Comparison of ENCODE assay signal across 8 cellular contexts in genomic region chr11:2930705-2931415, GRCh38. TPM values are rescaled to one million over a fixed set of nuclear protein-coding genes. Genes with fewer than 3 reads are reported as not detected.
DNase-seq lines count a peak whose midpoint lies in the region; ATAC-seq, FAIRE-seq and TF ChIP-seq lines count a peak whose summit lies in the region.

No MANE protein-coding gene starts in this region.

- H3K79me2 ChIP-seq in MM.1S (ENCODE audit: low read length): no peaks in the 10 kb centered on the region

- peaks cover 36% of the 10 kb centered on the region for H3K4me1 Mint-ChIP-seq in activated CD4-positive, alpha-beta T cell treated with anti-CD3 and anti-CD28 coated beads, Interleukin-2, amount 10 ng/mL, durations not matched to agents 7 days and 5 days
- peaks cover 14 to 35% (median 20%) of the 10 kb centered on the region in 7 donors for H3K4me1 Mint-ChIP-seq in naive thymus-derived CD4-positive, alpha-beta T cell

- H3K4me3 ChIP-seq in BJ (ENCODE audit: low read depth, low read length) (peak overlapping the region; percentile 90), MM.1S (ENCODE audit: low read length) (peak overlapping the region; percentile 60)
- H3K4me3 ChIP-seq in naive thymus-derived CD4-positive, alpha-beta T cell (ENCODE audit: low read length): peak overlapping the region; percentile 61

- DNase-seq in BJ (ENCODE audit: low read depth): no peak
- peak; percentile 81 for DNase-seq in GM19239 (ENCODE audit: insufficient read length, low spot score)
- DNase-seq in MM.1S: peak; percentile 84
- peak; percentile 50 for DNase-seq in activated CD4-positive, alpha-beta T cell treated with anti-CD3 and anti-CD28 coated beads, Interleukin-2, amount 10 ng/mL, durations not matched to agents 7 days and 5 days
- peak in 1 of 9 donors; percentile 61 for DNase-seq in naive thymus-derived CD4-positive, alpha-beta T cell
- no peak for DNase-seq in NCI-H2107 (lab: John Stamatoyannopoulos, UW)

- TF ChIP-seq CTCF in BJ (IDR thresholded peaks at IDR 0.05; ENCODE audit: insufficient read depth, low read depth, low read length): peak; percentile 38
- TF ChIP-seq CTCF in MM.1S (IDR thresholded peaks at IDR 0.05; ENCODE audit: low read length): peak; percentile 92

- peak overlapping the region; percentile 99 for H3K4me2 ChIP-seq in MM.1S (ENCODE audit: low read depth, low read length)

- POLR2A ChIA-PET in BJ (lab: Charles Lee): no interaction called here
- POLR2A ChIA-PET in activated CD4-positive, alpha-beta T cell treated with anti-CD3 and anti-CD28 coated beads, Interleukin-2, amount 10 ng/mL, durations not matched to agents 7 days and 5 days (lab: Charles Lee): no interaction called here
- POLR2A ChIA-PET in naive thymus-derived CD4-positive, alpha-beta T cell (lab: Charles Lee): interaction anchor here (0.8 to 1.5 kb wide), 2 partner anchors 10 to 15 kb away, joined by 4 to 5 read pairs; no protein-coding TSS in a partner anchor

- FAIRE-seq in GM19239 (lab: Jason Lieb, UNC): peak; percentile 80

- H3K9me3 ChIP-seq in MM.1S (replicated peaks; ENCODE audit: insufficient read depth, low read length): no peaks in the 10 kb centered on the region
- H3K9me3 ChIP-seq in naive thymus-derived CD4-positive, alpha-beta T cell (ENCODE audit: control insufficient read depth in 2 of 3, low read length in 3 of 3): no peaks in the 10 kb centered on the region

- no peaks in the 10 kb centered on the region for H3K36me3 ChIP-seq in BJ (ENCODE audit: control insufficient read depth, insufficient read depth, low read length)
- no peaks in the 10 kb centered on the region for H3K36me3 ChIP-seq in MM.1S (replicated peaks; ENCODE audit: insufficient read depth, low read length)
- no peaks in the 10 kb centered on the region for H3K36me3 ChIP-seq in naive thymus-derived CD4-positive, alpha-beta T cell (ENCODE audit: control insufficient read depth in 2 of 3, insufficient read depth in 3 of 3, low read length in 3 of 3)

- H3K27ac Mint-ChIP-seq in activated CD4-positive, alpha-beta T cell treated with anti-CD3 and anti-CD28 coated beads, Interleukin-2, amount 10 ng/mL, durations not matched to agents 7 days and 5 days: no peak overlapping the region
- peak overlapping the region in 4 of 9 donors; percentile 32 to 76 (median 46) for H3K27ac Mint-ChIP-seq in naive thymus-derived CD4-positive, alpha-beta T cell

- H2AFZ ChIP-seq in MM.1S (ENCODE audit: low read length): peak overlapping the region; percentile 80

- no peaks in the 10 kb centered on the region for H3K27me3 ChIP-seq in BJ (ENCODE audit: control insufficient read depth, insufficient read depth, low read length)
- H3K27me3 ChIP-seq in MM.1S (replicated peaks; ENCODE audit: insufficient read depth, low read length): peaks cover 39% of the 10 kb centered on the region
- peaks cover 3 to 4% of the 10 kb centered on the region in 2 donors for H3K27me3 ChIP-seq in naive thymus-derived CD4-positive, alpha-beta T cell (ENCODE audit: control insufficient read depth in 2 of 2, insufficient read depth in 2 of 2, low read length in 2 of 2)

- no peak overlapping the region for H3K27ac ChIP-seq in MM.1S (ENCODE audit: low read length)
- H3K27ac ChIP-seq in naive thymus-derived CD4-positive, alpha-beta T cell (ENCODE audit: low read depth, low read length): no peak overlapping the region

- H3K9ac ChIP-seq in MM.1S (ENCODE audit: low read length): peak overlapping the region; percentile 57; the same call in 1 of the 2 replicates

- H3K9me2 ChIP-seq in MM.1S (replicated peaks; ENCODE audit: insufficient read depth, low read length): no peaks in the 10 kb centered on the region

- H3K4me3 Mint-ChIP-seq in activated CD4-positive, alpha-beta T cell treated with anti-CD3 and anti-CD28 coated beads, Interleukin-2, amount 10 ng/mL, durations not matched to agents 7 days and 5 days: peak overlapping the region; percentile 53
- peak overlapping the region; percentile 66 to 86 (median 78) for H3K4me3 Mint-ChIP-seq in naive thymus-derived CD4-positive, alpha-beta T cell

- intact Hi-C loops in naive thymus-derived CD4-positive, alpha-beta T cell (cut with micrococcal nuclease): loop anchor here (1.0 kb wide), 5 partner anchors 29 to 399 kb away; a partner anchor contains a TSS

- peaks cover 21% of the 10 kb centered on the region for H3F3A ChIP-seq in MM.1S (ENCODE audit: insufficient read depth, low read length)

- no peaks in the 10 kb centered on the region for H3K36me3 Mint-ChIP-seq in activated CD4-positive, alpha-beta T cell treated with anti-CD3 and anti-CD28 coated beads, Interleukin-2, amount 10 ng/mL, durations not matched to agents 7 days and 5 days (ENCODE audit: low read depth)
- no peaks in the 10 kb centered on the region for H3K36me3 Mint-ChIP-seq in naive thymus-derived CD4-positive, alpha-beta T cell

- CTCF ChIA-PET in BJ (lab: Yijun Ruan, JAX): interaction anchor here (0.7 to 3.2 kb wide), 8 partner anchors 11 to 399 kb away, joined by 3 to 22 read pairs (median 9); no protein-coding TSS in a partner anchor
- CTCF ChIA-PET in activated CD4-positive, alpha-beta T cell treated with anti-CD3 and anti-CD28 coated beads, Interleukin-2, amount 10 ng/mL, durations not matched to agents 7 days and 5 days (lab: Charles Lee): interaction anchor here (0.7 to 2.8 kb wide), 17 partner anchors 9 to 399 kb away, joined by 3 to 15 read pairs (median 5); a partner anchor contains a TSS
- CTCF ChIA-PET in naive thymus-derived CD4-positive, alpha-beta T cell (lab: Charles Lee): interaction anchor here (1.2 to 2.3 kb wide), 6 partner anchors 16 to 398 kb away, joined by 3 to 10 read pairs (median 6); no protein-coding TSS in a partner anchor

- peaks cover 30% of the 10 kb centered on the region for H3K27me3 Mint-ChIP-seq in activated CD4-positive, alpha-beta T cell treated with anti-CD3 and anti-CD28 coated beads, Interleukin-2, amount 10 ng/mL, durations not matched to agents 7 days and 5 days
- H3K27me3 Mint-ChIP-seq in naive thymus-derived CD4-positive, alpha-beta T cell: peaks cover 4 to 30% (median 8%) of the 10 kb centered on the region in 5 donors

- ATAC-seq in esophagus mucosa (peak; percentile 49), HG02571 (IDR thresholded peaks at IDR 0.05; ENCODE audit: unreplicated experiment) (no peak)
- ATAC-seq in naive thymus-derived CD4-positive, alpha-beta T cell: peak; percentile 14

- H4K20me1 ChIP-seq in MM.1S (ENCODE audit: insufficient read depth, low read length): no peaks in the 10 kb centered on the region

- peaks cover 19% of the 10 kb centered on the region for H3K4me1 ChIP-seq in MM.1S (ENCODE audit: low read length)
- peaks cover 13 to 20% of the 10 kb centered on the region in 2 donors for H3K4me1 ChIP-seq in naive thymus-derived CD4-positive, alpha-beta T cell (ENCODE audit: control insufficient read depth in 2 of 2, insufficient read depth in 2 of 2, low read length in 2 of 2)

- peaks cover 2% of the 10 kb centered on the region for H3K9me3 Mint-ChIP-seq in activated CD4-positive, alpha-beta T cell treated with anti-CD3 and anti-CD28 coated beads, Interleukin-2, amount 10 ng/mL, durations not matched to agents 7 days and 5 days
- peaks cover 0 to 1% (median 0%) of the 10 kb centered on the region in 11 donors for H3K9me3 Mint-ChIP-seq in naive thymus-derived CD4-positive, alpha-beta T cell

RNA-seq across cellular contexts. Expression of gene PHLDA2, which starts 1.6 kb away (rescaled TPM):
- polyA plus RNA-seq in BJ (2011; rRNA removed): 12.8 and 13.7 TPM in 2 replicates
- 3.3 and 5.3 TPM in 2 replicates for polyA minus RNA-seq in BJ (2011; rRNA and poly(A)+ RNA removed)
- total RNA-seq in activated CD4-positive, alpha-beta T cell treated with anti-CD3 and anti-CD28 coated beads, Interleukin-2, amount 10 ng/mL, durations not matched to agents 7 days and 5 days: under 1 TPM; 0.35 to 0.45 TPM
- 45.0 TPM for total RNA-seq in esophagus mucosa
- 1 to 10 TPM in 3 of 5 experiments, not detected in 2; 2.5 to 7.9 (median 4.5) TPM for total RNA-seq in naive thymus-derived CD4-positive, alpha-beta T cell
- polyA plus RNA-seq in naive thymus-derived CD4-positive, alpha-beta T cell: not detected

RNA-seq across cellular contexts. Expression of gene CDKN1C, which starts 45.3 kb away (rescaled TPM):
- 2.1 and 2.5 TPM in 2 replicates for polyA plus RNA-seq in BJ (2011; rRNA removed)
- polyA minus RNA-seq in BJ (2011; rRNA and poly(A)+ RNA removed): 0.33 and 0.41 TPM in 2 replicates
- total RNA-seq in activated CD4-positive, alpha-beta T cell treated with anti-CD3 and anti-CD28 coated beads, Interleukin-2, amount 10 ng/mL, durations not matched to agents 7 days and 5 days: under 1 TPM; 0.29 to 0.40 TPM
- 3.5 TPM for total RNA-seq in esophagus mucosa
- total RNA-seq in naive thymus-derived CD4-positive, alpha-beta T cell: 10 to 100 TPM in 1 of 5 experiments, 1 to 10 TPM in 3, under 1 TPM in 1; 0.53 to 36.0 (median 6.0) TPM
- under 1 TPM; 0.35 to 0.94 TPM for polyA plus RNA-seq in naive thymus-derived CD4-positive, alpha-beta T cell

Comparison
In these comparisons a context has a peak if more than half of its experiments do, and no peak if none do; other contexts are left out.
1. DNase-seq: peak in GM19239 (single experiment), MM.1S (single experiment) and activated CD4-positive, alpha-beta T cell treated with anti-CD3 and anti-CD28 coated beads, Interleukin-2, amount 10 ng/mL, durations not matched to agents 7 days and 5 days (single experiment); none in BJ (single experiment) and NCI-H2107 (single experiment).
2. Peak in every context shown above with its lines, with median percentiles within 50 percentile points of each other: H3K4me3 ChIP-seq.